In the genomic region with DNA sequence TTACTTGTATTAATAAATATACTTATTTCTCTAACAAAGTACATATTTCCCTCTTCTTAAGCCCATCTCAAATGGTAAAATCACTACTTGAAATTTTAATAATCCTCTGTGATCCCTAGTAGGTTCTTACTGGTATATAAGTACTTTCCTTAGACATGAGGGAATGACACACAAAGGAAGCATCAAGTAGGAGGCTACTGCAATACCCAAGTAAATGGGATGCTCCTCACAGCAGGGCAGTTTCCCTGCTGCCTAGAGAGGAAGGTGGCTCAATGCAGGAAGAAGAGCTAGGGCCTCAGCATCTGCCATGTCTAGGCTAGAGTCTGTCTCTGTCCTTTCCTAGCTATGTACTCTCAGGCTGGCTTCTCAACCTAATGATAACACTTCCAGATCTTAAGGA, we compare ENCODE assay signal across 20 cellular contexts.
DNase-seq lines count a peak whose midpoint lies in the region; ATAC-seq, FAIRE-seq and TF ChIP-seq lines count a peak whose summit lies in the region.
"Had no signal": no experiment of that assay in that cellular context is flagged by ENCODE, and none has a peak within 500 bp of the region (broad histone marks: within the 10 kb centered on the region; RNA-seq: fewer than 3 reads in every experiment).

No MANE protein-coding gene starts in this region.

- H3K4me3 Mint-ChIP-seq in chondrocyte (ENCODE audit: unreplicated experiment) = no peak overlapping the region
- H3K4me3 Mint-ChIP-seq: activated T-cell treated with anti-CD3 and anti-CD28 coated beads, Interleukin-2, amount 50 U/mL, for 24 hours; naive B cell; T-helper 2 cell treated with Interferon-gamma antibody and Interleukin-4, amounts not matched to agents 5 μg/mL and 100 μg/mL, for 36 hours; type B pancreatic cell had no signal

- intact Hi-C loops in left colon (cut with DNase I, micrococcal nuclease) = loop anchor here in 1 of 2 donors (5.0 kb wide), 1 partner anchor 1084 kb away; no protein-coding TSS in a partner anchor

- H3K4me3 ChIP-seq in keratinocyte (ENCODE audit: control insufficient read depth in 2 of 3, extremely low read depth in 1 of 3, insufficient read depth in 2 of 3, low read depth in 1 of 3, low read length in 3 of 3) (no peak overlapping the region), trophoblast cell (ENCODE audit: low read depth, low read length) (no peak overlapping the region)
- H3K4me3 ChIP-seq: BLaER1, dorsolateral prefrontal cortex, K562, left ventricle myocardium inferior had no signal

- TF ChIP-seq CTCF in chondrocyte (IDR thresholded peaks at IDR 0.05) = no peak
- TF ChIP-seq CTCF in keratinocyte (optimal IDR thresholded peaks at IDR 0.05 in 1 of 3, IDR thresholded peaks at IDR 0.05 in 1 of 3, conservative IDR thresholded peaks at IDR 0.05 in 1 of 3; ENCODE audit: extremely low read depth in 1 of 3, insufficient read depth in 2 of 3, low read length in 3 of 3) = no peak

- H3K4me2 ChIP-seq in keratinocyte (ENCODE audit: control insufficient read depth, extremely low read depth, insufficient read depth, low read depth, low read length) (no peak overlapping the region), trophoblast cell (ENCODE audit: low read length) (no peak overlapping the region)
- H3K4me2 ChIP-seq: BLaER1 had no signal

- H2AFZ ChIP-seq in keratinocyte (ENCODE audit: control insufficient read depth, low read length) (no peak overlapping the region), trophoblast cell (ENCODE audit: insufficient read depth, low read length, poor library complexity) (no peak overlapping the region)

- no peak overlapping the region for H3K14ac ChIP-seq in trophoblast cell (ENCODE audit: low read length)

- no peak overlapping the region for H3K18ac ChIP-seq in trophoblast cell (ENCODE audit: low read length)

- H2AK5ac ChIP-seq in trophoblast cell (ENCODE audit: low read length) = no peak overlapping the region

- peaks cover 32% of the 10 kb centered on the region for H3K4me1 Mint-ChIP-seq in chondrocyte (ENCODE audit: low read depth)
- H3K4me1 Mint-ChIP-seq: naive B cell had no signal

- FAIRE-seq in keratinocyte (lab: Jason Lieb, UNC) = peak; percentile 83
- FAIRE-seq: K562 had no signal

- H3K27me3 ChIP-seq in keratinocyte (ENCODE audit: control insufficient read depth, extremely low read depth, insufficient read depth, low read length) = no peaks in the 10 kb centered on the region
- H3K27me3 ChIP-seq in trophoblast cell (ENCODE audit: insufficient read depth, low read length) = no peaks in the 10 kb centered on the region
- H3K27me3 ChIP-seq: BLaER1 had no signal

- no peaks in the 10 kb centered on the region for H3K79me1 ChIP-seq in trophoblast cell (ENCODE audit: low read length)

- H4K8ac ChIP-seq in trophoblast cell (ENCODE audit: low read depth, low read length) = no peak overlapping the region

- peak; percentile 16 for DNase-seq in DMS53 treated with DMSO at 0.1 percent for 48 hours (lab: John Stamatoyannopoulos, UW; ENCODE audit: unreplicated experiment)
- peak; percentile 52 for DNase-seq in M059J (ENCODE audit: low read depth)
- DNase-seq in chondrocyte (ENCODE audit: low spot score) = no peak
- no peak for DNase-seq in keratinocyte (ENCODE audit: low read depth, low spot score)
- no peak for DNase-seq in left colon
- DNase-seq in NCI-H2171 treated with DMSO at 0.1 percent for 48 hours (lab: John Stamatoyannopoulos, UW) = no peak
- no peak for DNase-seq in trophoblast cell
- DNase-seq: activated T-cell treated with anti-CD3 and anti-CD28 coated beads, Interleukin-2, amount 50 U/mL, for 24 hours; glutamatergic neuron; left ventricle myocardium inferior; naive B cell; NCI-H146; NCI-H526 treated with DMSO at 0.1 percent for 48 hours had no signal

- H4K91ac ChIP-seq in trophoblast cell (ENCODE audit: low read depth, low read length) = no peak overlapping the region

- H3K9me1 ChIP-seq in keratinocyte (ENCODE audit: control insufficient read depth, extremely low read depth, insufficient read depth, low read length) = no peaks in the 10 kb centered on the region

- dilution Hi-C loops in keratinocyte (cut with MboI; ENCODE audit: extremely low pct_ligation_motif_present, low sequenced_read_pairs) = no loop called here

- peaks cover 2% of the 10 kb centered on the region for H3K36me3 Mint-ChIP-seq in chondrocyte (ENCODE audit: low read depth)
- H3K36me3 Mint-ChIP-seq: naive B cell, type B pancreatic cell had no signal

- H3K4ac ChIP-seq in trophoblast cell (ENCODE audit: low read depth, low read length) = no peak overlapping the region

- no peaks in the 10 kb centered on the region for H3K27me3 Mint-ChIP-seq in chondrocyte (ENCODE audit: low read depth)
- H3K27me3 Mint-ChIP-seq: type B pancreatic cell had no signal

- peak overlapping the region; percentile 43 for H3K9ac ChIP-seq in keratinocyte (ENCODE audit: control insufficient read depth, extremely low read depth, insufficient read depth, low read length)
- no peak overlapping the region for H3K9ac ChIP-seq in trophoblast cell (ENCODE audit: low read length)
- H3K9ac ChIP-seq: BLaER1 had no signal

- no peak overlapping the region for H3K23ac ChIP-seq in trophoblast cell (ENCODE audit: low read length)

- H3K36me3 ChIP-seq in keratinocyte (ENCODE audit: control insufficient read depth in 2 of 2, extremely low read depth in 1 of 2, insufficient read depth in 2 of 2, low read length in 2 of 2) (no peaks in the 10 kb centered on the region), trophoblast cell (ENCODE audit: control insufficient read depth in 1 of 2, insufficient read depth in 2 of 2, low read length in 2 of 2) (no peaks in the 10 kb centered on the region)
- H3K36me3 ChIP-seq: BLaER1, left ventricle myocardium inferior had no signal

- H4K12ac ChIP-seq in trophoblast cell (ENCODE audit: low read depth, low read length) = no peak overlapping the region

- no peaks in the 10 kb centered on the region for H4K20me1 ChIP-seq in keratinocyte (ENCODE audit: control insufficient read depth, extremely low read depth, insufficient read depth, low read length)
- H4K20me1 ChIP-seq: BLaER1 had no signal

- peaks cover 8% of the 10 kb centered on the region for H3K9me3 Mint-ChIP-seq in chondrocyte (ENCODE audit: low read depth)
- H3K9me3 Mint-ChIP-seq: activated T-cell treated with anti-CD3 and anti-CD28 coated beads, Interleukin-2, amount 50 U/mL, for 24 hours; naive B cell; T-helper 2 cell treated with Interferon-gamma antibody and Interleukin-4, amounts not matched to agents 5 μg/mL and 100 μg/mL, for 36 hours had no signal

- no peaks in the 10 kb centered on the region for H3K79me2 ChIP-seq in keratinocyte (ENCODE audit: control insufficient read depth, insufficient read depth, low read length)
- no peaks in the 10 kb centered on the region for H3K79me2 ChIP-seq in trophoblast cell (ENCODE audit: control insufficient read depth, insufficient read depth, low read length, poor library complexity)

- H2BK120ac ChIP-seq in trophoblast cell (ENCODE audit: insufficient read depth, low read length, poor library complexity) = no peak overlapping the region

- no peak overlapping the region for H2BK5ac ChIP-seq in trophoblast cell (ENCODE audit: low read depth, low read length, poor library complexity)

- peak overlapping the region; percentile 78 for H3K27ac Mint-ChIP-seq in chondrocyte (ENCODE audit: unreplicated experiment)
- H3K27ac Mint-ChIP-seq: activated T-cell treated with anti-CD3 and anti-CD28 coated beads, Interleukin-2, amount 50 U/mL, for 24 hours; naive B cell; T-helper 2 cell treated with Interferon-gamma antibody and Interleukin-4, amounts not matched to agents 5 μg/mL and 100 μg/mL, for 36 hours; type B pancreatic cell had no signal

- H2BK12ac ChIP-seq in trophoblast cell (ENCODE audit: low read length) = no peak overlapping the region

- ATAC-seq in left colon (no peak), GM18498 (IDR thresholded peaks at IDR 0.05; ENCODE audit: unreplicated experiment) (no peak)
- ATAC-seq: K562, Right ventricle myocardium inferior had no signal

- H3K4me1 ChIP-seq in keratinocyte (ENCODE audit: control insufficient read depth, extremely low read depth, insufficient read depth, low read length) = peaks cover 15% of the 10 kb centered on the region
- H3K4me1 ChIP-seq in trophoblast cell (ENCODE audit: control insufficient read depth in 1 of 2, insufficient read depth in 2 of 2, low read length in 2 of 2) = no peaks in the 10 kb centered on the region
- H3K4me1 ChIP-seq: BLaER1, left ventricle myocardium inferior had no signal

- H3K9me3 ChIP-seq in keratinocyte (ENCODE audit: control insufficient read depth, low read depth, low read length) (no peaks in the 10 kb centered on the region), trophoblast cell (ENCODE audit: insufficient read depth, low read depth, low read length) (no peaks in the 10 kb centered on the region)
- H3K9me3 ChIP-seq: BLaER1, left ventricle myocardium inferior had no signal

- H3K27ac ChIP-seq in keratinocyte (ENCODE audit: control insufficient read depth, insufficient read depth, low read length) (peak overlapping the region; percentile 70), trophoblast cell (ENCODE audit: low read depth, low read length) (no peak overlapping the region)
- H3K27ac ChIP-seq: BLaER1, dorsolateral prefrontal cortex, left ventricle myocardium inferior had no signal

Comparison
In these comparisons a context has a peak if more than half of its experiments do, and no peak if none do; other contexts are left out.
1. DNase-seq: peak in DMS53 treated with DMSO at 0.1 percent for 48 hours (single experiment) and M059J (single experiment); none in chondrocyte (single experiment), keratinocyte (single experiment), left colon (0 of 2), NCI-H2171 treated with DMSO at 0.1 percent for 48 hours (single experiment) and trophoblast cell (0 of 2).